1 cellular context compared by ENCODE assay signal in the genomic region with DNA sequence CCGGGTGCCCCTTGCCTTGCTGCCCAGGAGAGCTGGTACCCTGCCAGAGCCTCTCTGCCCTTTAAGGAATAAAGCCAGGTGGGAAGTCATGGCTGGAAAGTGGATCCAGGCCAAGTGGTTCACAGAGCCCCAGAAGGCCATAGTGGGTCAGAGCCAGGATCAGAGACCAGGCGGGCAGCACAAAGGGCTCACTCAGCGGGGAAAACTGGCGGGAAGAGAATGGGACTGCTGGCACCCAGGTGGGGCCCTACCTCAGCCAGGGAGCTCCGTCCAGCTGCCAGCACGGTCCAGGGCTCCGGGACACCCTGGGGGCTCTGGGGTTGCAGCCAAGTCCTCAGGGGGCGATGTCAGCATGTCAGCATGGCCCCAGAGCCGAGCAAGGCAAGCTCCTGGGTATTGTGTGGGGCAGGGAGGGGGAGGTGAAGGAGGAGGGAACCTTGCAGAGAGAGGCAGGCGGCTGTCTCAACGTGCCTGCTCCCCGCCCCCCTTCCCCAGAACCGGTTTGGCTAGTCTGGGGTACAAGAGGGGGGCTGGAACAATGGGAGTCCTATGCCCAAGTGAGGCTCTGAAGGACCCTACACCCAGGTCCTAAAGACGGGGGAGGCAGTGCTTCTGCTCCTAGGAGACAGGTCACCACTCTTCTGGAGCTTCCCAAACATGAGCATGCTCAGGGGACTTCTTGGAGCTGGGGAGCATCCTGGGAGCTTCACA.
TF ChIP-seq lines count a peak whose summit lies in the region.

A gene (minus strand): TSS at position 402 of the 711 bp plus-strand sequence. CDS start 3,598 bp downstream, outside the sequence.

TF ChIP-seq in HEK293, 187 proteins besides CTCF, POLR2A, EP300 and RAD21 (continued from another document):
- TF ChIP-seq, protein P1, sequence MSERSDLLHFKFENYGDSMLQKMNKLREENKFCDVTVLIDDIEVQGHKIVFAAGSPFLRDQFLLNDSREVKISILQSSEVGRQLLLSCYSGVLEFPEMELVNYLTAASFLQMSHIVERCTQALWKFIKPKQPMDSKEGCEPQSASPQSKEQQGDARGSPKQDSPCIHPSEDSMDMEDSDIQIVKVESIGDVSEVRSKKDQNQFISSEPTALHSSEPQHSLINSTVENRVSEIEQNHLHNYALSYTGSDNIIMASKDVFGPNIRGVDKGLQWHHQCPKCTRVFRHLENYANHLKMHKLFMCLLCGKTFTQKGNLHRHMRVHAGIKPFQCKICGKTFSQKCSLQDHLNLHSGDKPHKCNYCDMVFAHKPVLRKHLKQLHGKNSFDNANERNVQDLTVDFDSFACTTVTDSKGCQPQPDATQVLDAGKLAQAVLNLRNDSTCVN (tag by site-specific recombination; optimal IDR thresholded peaks at IDR 0.05) = no peak
- TF ChIP-seq HOXD13 (CRISPR knock-in tag; IDR thresholded peaks at IDR 0.05; ENCODE audit: borderline replicate concordance) (no peak), ZNF777 (tag by site-specific recombination; IDR thresholded peaks at IDR 0.05; ENCODE audit: borderline replicate concordance) (no peak), ZNF335 (tag by site-specific recombination; conservative IDR thresholded peaks at IDR 0.05) (peak; percentile 65), ZNF138 (tag by site-specific recombination; IDR thresholded peaks at IDR 0.05; ENCODE audit: borderline replicate concordance) (no peak), GLIS1 (tag by site-specific recombination; IDR thresholded peaks at IDR 0.05) (peak; percentile 87), ZNF391 (tag by site-specific recombination; IDR thresholded peaks at IDR 0.05; ENCODE audit: borderline replicate concordance, low read depth) (no peak), KLF7 (tag by site-specific recombination; IDR thresholded peaks at IDR 0.05; ENCODE audit: borderline replicate concordance) (no peak), ZNF558 (tag by site-specific recombination; IDR thresholded peaks at IDR 0.05) (no peak), SP2 (tag by site-specific recombination; IDR thresholded peaks at IDR 0.05) (no peak), ZNF571 (tag by site-specific recombination; IDR thresholded peaks at IDR 0.05) (no peak), ZNF354C (tag by site-specific recombination; IDR thresholded peaks at IDR 0.05; ENCODE audit: borderline replicate concordance, low read depth) (no peak), ZNF23 (tag by site-specific recombination; IDR thresholded peaks at IDR 0.05; ENCODE audit: borderline replicate concordance) (no peak), ZNF76 (tag by site-specific recombination; IDR thresholded peaks at IDR 0.05; ENCODE audit: borderline replicate concordance, low read depth) (no peak), ZNF184 (tag by site-specific recombination; IDR thresholded peaks at IDR 0.05) (no peak), GLI2 (tag by site-specific recombination; IDR thresholded peaks at IDR 0.05; ENCODE audit: borderline replicate concordance, low read depth) (no peak), ZNF624 (tag by site-specific recombination; IDR thresholded peaks at IDR 0.05) (no peak), ZNF560 (tag by site-specific recombination; IDR thresholded peaks at IDR 0.05; ENCODE audit: borderline replicate concordance) (no peak), GLIS2 (tag by site-specific recombination; IDR thresholded peaks at IDR 0.05) (0 out of 2 replicates have a peak, but pooled peaks have one; percentile 29), ZBTB17 (tag by site-specific recombination; IDR thresholded peaks at IDR 0.05) (no peak), ZNF223 (tag by site-specific recombination; IDR thresholded peaks at IDR 0.05) (no peak), ZNF426 (tag by site-specific recombination; IDR thresholded peaks at IDR 0.05) (no peak), YY2 (tag by site-specific recombination; IDR thresholded peaks at IDR 0.05) (no peak), ZNF521 (tag by site-specific recombination; IDR thresholded peaks at IDR 0.05) (no peak), ZNF341 (tag by site-specific recombination; IDR thresholded peaks at IDR 0.05; ENCODE audit: low read depth) (peak; percentile 87), ZNF202 (tag by site-specific recombination; IDR thresholded peaks at IDR 0.05; ENCODE audit: borderline replicate concordance) (no peak), ZNF792 (tag by site-specific recombination; IDR thresholded peaks at IDR 0.05) (no peak)
- TF ChIP-seq, protein P2, sequence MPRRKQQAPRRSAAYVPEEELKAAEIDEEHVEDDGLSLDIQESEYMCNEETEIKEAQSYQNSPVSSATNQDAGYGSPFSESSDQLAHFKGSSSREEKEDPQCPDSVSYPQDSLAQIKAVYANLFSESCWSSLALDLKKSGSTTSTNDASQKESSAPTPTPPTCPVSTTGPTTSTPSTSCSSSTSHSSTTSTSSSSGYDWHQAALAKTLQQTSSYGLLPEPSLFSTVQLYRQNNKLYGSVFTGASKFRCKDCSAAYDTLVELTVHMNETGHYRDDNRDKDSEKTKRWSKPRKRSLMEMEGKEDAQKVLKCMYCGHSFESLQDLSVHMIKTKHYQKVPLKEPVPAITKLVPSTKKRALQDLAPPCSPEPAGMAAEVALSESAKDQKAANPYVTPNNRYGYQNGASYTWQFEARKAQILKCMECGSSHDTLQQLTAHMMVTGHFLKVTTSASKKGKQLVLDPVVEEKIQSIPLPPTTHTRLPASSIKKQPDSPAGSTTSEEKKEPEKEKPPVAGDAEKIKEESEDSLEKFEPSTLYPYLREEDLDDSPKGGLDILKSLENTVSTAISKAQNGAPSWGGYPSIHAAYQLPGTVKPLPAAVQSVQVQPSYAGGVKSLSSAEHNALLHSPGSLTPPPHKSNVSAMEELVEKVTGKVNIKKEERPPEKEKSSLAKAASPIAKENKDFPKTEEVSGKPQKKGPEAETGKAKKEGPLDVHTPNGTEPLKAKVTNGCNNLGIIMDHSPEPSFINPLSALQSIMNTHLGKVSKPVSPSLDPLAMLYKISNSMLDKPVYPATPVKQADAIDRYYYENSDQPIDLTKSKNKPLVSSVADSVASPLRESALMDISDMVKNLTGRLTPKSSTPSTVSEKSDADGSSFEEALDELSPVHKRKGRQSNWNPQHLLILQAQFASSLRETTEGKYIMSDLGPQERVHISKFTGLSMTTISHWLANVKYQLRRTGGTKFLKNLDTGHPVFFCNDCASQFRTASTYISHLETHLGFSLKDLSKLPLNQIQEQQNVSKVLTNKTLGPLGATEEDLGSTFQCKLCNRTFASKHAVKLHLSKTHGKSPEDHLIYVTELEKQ (tag by site-specific recombination; IDR thresholded peaks at IDR 0.05; ENCODE audit: borderline replicate concordance) = no peak
- TF ChIP-seq, protein P3, sequence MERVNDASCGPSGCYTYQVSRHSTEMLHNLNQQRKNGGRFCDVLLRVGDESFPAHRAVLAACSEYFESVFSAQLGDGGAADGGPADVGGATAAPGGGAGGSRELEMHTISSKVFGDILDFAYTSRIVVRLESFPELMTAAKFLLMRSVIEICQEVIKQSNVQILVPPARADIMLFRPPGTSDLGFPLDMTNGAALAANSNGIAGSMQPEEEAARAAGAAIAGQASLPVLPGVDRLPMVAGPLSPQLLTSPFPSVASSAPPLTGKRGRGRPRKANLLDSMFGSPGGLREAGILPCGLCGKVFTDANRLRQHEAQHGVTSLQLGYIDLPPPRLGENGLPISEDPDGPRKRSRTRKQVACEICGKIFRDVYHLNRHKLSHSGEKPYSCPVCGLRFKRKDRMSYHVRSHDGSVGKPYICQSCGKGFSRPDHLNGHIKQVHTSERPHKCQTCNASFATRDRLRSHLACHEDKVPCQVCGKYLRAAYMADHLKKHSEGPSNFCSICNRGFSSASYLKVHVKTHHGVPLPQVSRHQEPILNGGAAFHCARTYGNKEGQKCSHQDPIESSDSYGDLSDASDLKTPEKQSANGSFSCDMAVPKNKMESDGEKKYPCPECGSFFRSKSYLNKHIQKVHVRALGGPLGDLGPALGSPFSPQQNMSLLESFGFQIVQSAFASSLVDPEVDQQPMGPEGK (tag by site-specific recombination; IDR thresholded peaks at IDR 0.05) = no peak
- TF ChIP-seq, protein P4, sequence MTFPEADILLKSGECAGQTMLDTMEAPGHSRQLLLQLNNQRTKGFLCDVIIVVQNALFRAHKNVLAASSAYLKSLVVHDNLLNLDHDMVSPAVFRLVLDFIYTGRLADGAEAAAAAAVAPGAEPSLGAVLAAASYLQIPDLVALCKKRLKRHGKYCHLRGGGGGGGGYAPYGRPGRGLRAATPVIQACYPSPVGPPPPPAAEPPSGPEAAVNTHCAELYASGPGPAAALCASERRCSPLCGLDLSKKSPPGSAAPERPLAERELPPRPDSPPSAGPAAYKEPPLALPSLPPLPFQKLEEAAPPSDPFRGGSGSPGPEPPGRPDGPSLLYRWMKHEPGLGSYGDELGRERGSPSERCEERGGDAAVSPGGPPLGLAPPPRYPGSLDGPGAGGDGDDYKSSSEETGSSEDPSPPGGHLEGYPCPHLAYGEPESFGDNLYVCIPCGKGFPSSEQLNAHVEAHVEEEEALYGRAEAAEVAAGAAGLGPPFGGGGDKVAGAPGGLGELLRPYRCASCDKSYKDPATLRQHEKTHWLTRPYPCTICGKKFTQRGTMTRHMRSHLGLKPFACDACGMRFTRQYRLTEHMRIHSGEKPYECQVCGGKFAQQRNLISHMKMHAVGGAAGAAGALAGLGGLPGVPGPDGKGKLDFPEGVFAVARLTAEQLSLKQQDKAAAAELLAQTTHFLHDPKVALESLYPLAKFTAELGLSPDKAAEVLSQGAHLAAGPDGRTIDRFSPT (tag by site-specific recombination; IDR thresholded peaks at IDR 0.05) = no peak
